ENCODE assay signal across 8 cellular contexts in the genomic region with DNA sequence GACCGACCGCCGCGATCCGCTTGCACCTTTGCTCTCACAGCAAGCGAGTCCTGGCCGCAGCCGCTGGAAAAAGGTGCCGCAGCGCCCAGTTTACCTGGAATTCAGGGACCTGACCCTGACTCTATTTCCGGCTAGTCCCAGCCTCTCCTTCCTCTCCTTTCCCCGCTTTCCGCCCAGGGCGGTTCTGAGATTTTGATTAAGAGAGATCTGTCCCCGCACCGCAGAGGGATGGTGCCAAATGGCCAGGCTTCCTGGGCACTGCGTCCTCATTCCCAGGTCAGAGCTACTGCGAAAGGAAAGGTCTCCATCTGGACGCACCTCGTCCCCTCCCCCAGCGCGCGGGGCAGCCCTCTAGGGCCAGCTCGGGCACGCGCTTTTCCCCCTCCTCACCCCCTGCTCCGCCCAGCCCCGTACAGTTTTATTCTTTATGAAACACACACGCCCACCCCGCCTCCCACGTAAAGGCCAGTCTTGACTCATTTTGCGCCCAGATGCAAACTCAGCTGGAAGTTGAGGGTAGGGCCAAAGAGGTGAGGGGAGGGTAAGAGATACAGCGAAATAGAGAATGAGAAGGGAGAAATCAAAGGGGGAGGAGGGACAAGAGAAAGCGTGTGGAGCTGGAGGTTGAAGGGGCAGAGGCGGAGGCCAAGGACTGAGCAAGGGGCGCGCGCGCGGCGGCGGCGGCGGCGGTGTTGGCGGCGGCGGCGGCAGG.
DNase-seq lines count a peak whose midpoint lies in the region; ATAC-seq, FAIRE-seq and TF ChIP-seq lines count a peak whose summit lies in the region.

No MANE protein-coding gene starts in this region.

- H3K4me3 ChIP-seq in HUES64 (ENCODE audit: low read length) = peak overlapping the region; percentile 67

- WGBS in HUES64 = under 1% methylated on average over 49 of the region's 49 CpGs

- TF ChIP-seq CTCF in D721Med (IDR thresholded peaks at IDR 0.05; ENCODE audit: insufficient read depth, missing control alignments) = no peak
- no peak for TF ChIP-seq CTCF in nephron (IDR thresholded peaks at IDR 0.05; ENCODE audit: unreplicated experiment in 3 of 3)

- H3K4me1 Mint-ChIP-seq in nephron = peaks cover 44% of the 10 kb centered on the region

- no peak overlapping the region for H3K27ac ChIP-seq in HUES64 (ENCODE audit: low read depth, low read length)

- peak overlapping the region; percentile 23 to 95 (median 78) for H3K27ac Mint-ChIP-seq in nephron

- peaks cover 96% of the 10 kb centered on the region for H3K27me3 ChIP-seq in HUES64 (ENCODE audit: insufficient read depth, low read length)

- DNase-seq in D721Med (ENCODE audit: insufficient read length, low spot score) (peak; percentile 31), dermis blood vessel endothelial cell (peak; percentile 2), GM12892 (ENCODE audit: insufficient read length) (no peak), NCI-H1105 (lab: John Stamatoyannopoulos, UW) (no peak), midbrain (lab: John Stamatoyannopoulos, UW) (no peak)

- ATAC-seq in GM18861 (IDR thresholded peaks at IDR 0.05; ENCODE audit: unreplicated experiment) = no peak

- H3K4me1 ChIP-seq in HUES64 (ENCODE audit: insufficient read depth, low read length) = peaks cover 19% of the 10 kb centered on the region

- no peaks in the 10 kb centered on the region for H3K36me3 Mint-ChIP-seq in nephron (ENCODE audit: low read depth)

- no peak overlapping the region for H3K9ac ChIP-seq in HUES64 (ENCODE audit: low read depth, low read length)

- peak overlapping the region; percentile 85 to 93 (median 90) for H3K4me3 Mint-ChIP-seq in nephron

- H3K9me3 Mint-ChIP-seq in nephron = peaks cover 2% of the 10 kb centered on the region

- TF ChIP-seq POLR2A in GM12892 (IDR thresholded peaks at IDR 0.05; ENCODE audit: low read depth, low read length) = no peak

- H3K9me3 ChIP-seq in HUES64 (ENCODE audit: insufficient read depth, low read depth, low read length) = no peaks in the 10 kb centered on the region

- FAIRE-seq in D721Med (lab: Jason Lieb, UNC) (no peak), GM12892 (lab: Jason Lieb, UNC) (no peak)

- no peaks in the 10 kb centered on the region for H3K36me3 ChIP-seq in HUES64 (ENCODE audit: insufficient read depth, low read length)

- H3K27me3 Mint-ChIP-seq in nephron (ENCODE audit: low read depth) = peaks cover 97% of the 10 kb centered on the region

Comparison
In these comparisons a context has a peak if more than half of its experiments do, and no peak if none do; other contexts are left out.
1. DNase-seq: peak in D721Med (single experiment) and dermis blood vessel endothelial cell (single experiment); none in GM12892 (single experiment), NCI-H1105 (single experiment) and midbrain (single experiment).